ENCODE assay signal across 19 cellular contexts in genomic region chr11:130474637-130475400, GRCh38. TPM values are rescaled to one million over a fixed set of nuclear protein-coding genes. Genes with fewer than 3 reads are reported as not detected.
DNase-seq lines count a peak whose midpoint lies in the region; ATAC-seq and TF ChIP-seq lines count a peak whose summit lies in the region.
"Had no signal": no experiment of that assay in that cellular context is flagged by ENCODE, and none has a peak within 500 bp of the region (broad histone marks: within the 10 kb centered on the region; RNA-seq: fewer than 3 reads in every experiment).

No MANE protein-coding gene starts in this region.

- H3K27me3 ChIP-seq in breast epithelium (no peaks in the 10 kb centered on the region), body of pancreas (no peaks in the 10 kb centered on the region)

- CTCF ChIA-PET in MCF 10A (lab: Yijun Ruan, JAX) = interaction anchor here (0.6 to 1.3 kb wide), 2 partner anchors 18 to 40 kb away, joined by 4 to 5 read pairs; no protein-coding TSS in a partner anchor

- H3K36me3 ChIP-seq in breast epithelium (no peaks in the 10 kb centered on the region), body of pancreas (replicated peaks in 1 of 2; ENCODE audit: insufficient read depth in 1 of 2, low read depth in 2 of 2) (no peaks in the 10 kb centered on the region)

- POLR2A ChIA-PET in MCF 10A (lab: Yijun Ruan, JAX) = interaction anchor here (0.6 kb wide), 1 partner anchor 1947 kb away, joined by 3 read pairs; no protein-coding TSS in a partner anchor

- 87 to 91% methylated on average over 4 to 12 of the region's 12 CpGs for WGBS in body of pancreas, 2 donors

- no peak for DNase-seq in breast epithelium (ENCODE audit: low spot score in 2 of 2)
- no peak for DNase-seq in MCF 10A (ENCODE audit: unreplicated experiment)
- peak; percentile 82 for DNase-seq in SW480 (ENCODE audit: low spot score)
- peak; percentile 28 for DNase-seq in left lobe of liver (ENCODE audit: low spot score)
- DNase-seq in stimulated activated naive B cell treated with anti-CD40 and anti-IgM and Interleukin-4, amounts not matched to agents 10 μg/mL and 1 μg/mL and 100 μg/mL, for 72 hours = no peak
- no peak for DNase-seq in ureter (ENCODE audit: low spot score)
- no peak for DNase-seq in body of pancreas
- DNase-seq: COR-L47; NCI-H1092; NCI-H1694; NCI-H69; NK-92 treated with Interleukin-12 subunit alpha and Interleukin-12 subunit beta, amount 100 ng/mL, for 24 hours; OCI-M1 had no signal

- TF ChIP-seq CTCF in breast epithelium (IDR thresholded peaks at IDR 0.05) = no peak
- TF ChIP-seq CTCF in MCF 10A (IDR thresholded peaks at IDR 0.05; ENCODE audit: unreplicated experiment) = no peak
- no peak for TF ChIP-seq CTCF in body of pancreas (IDR thresholded peaks at IDR 0.05)

- H3K36me3 Mint-ChIP-seq in MCF 10A (ENCODE audit: insufficient read depth, unreplicated experiment) = no peaks in the 10 kb centered on the region
- H3K36me3 Mint-ChIP-seq in stimulated activated naive B cell treated with anti-CD40 and anti-IgM and Interleukin-4, amounts not matched to agents 10 μg/mL and 1 μg/mL and 100 μg/mL, for 72 hours = no peaks in the 10 kb centered on the region

- ATAC-seq in left lobe of liver (no peak), GM19035 (IDR thresholded peaks at IDR 0.05; ENCODE audit: unreplicated experiment) (no peak), body of pancreas (no peak)
- ATAC-seq in stimulated activated naive B cell treated with anti-CD40 and anti-IgM and Interleukin-4, amounts not matched to agents 10 μg/mL and 1 μg/mL and 100 μg/mL, for 72 hours (replicated peaks) = no peak
- ATAC-seq: GM12878 had no signal

- H3K27ac ChIP-seq in breast epithelium = peak overlapping the region; percentile 40 to 92
- H3K27ac ChIP-seq in body of pancreas = no peak overlapping the region
- H3K27ac ChIP-seq: C4-2B had no signal

- H3K4me3 ChIP-seq in breast epithelium (no peak overlapping the region), body of pancreas (no peak overlapping the region)
- H3K4me3 ChIP-seq: GM12878 had no signal

- H3K9me3 ChIP-seq in breast epithelium = no peaks in the 10 kb centered on the region
- no peaks in the 10 kb centered on the region for H3K9me3 ChIP-seq in body of pancreas

- no peaks in the 10 kb centered on the region for H3K4me1 Mint-ChIP-seq in MCF 10A (ENCODE audit: insufficient read depth, unreplicated experiment)
- no peaks in the 10 kb centered on the region for H3K4me1 Mint-ChIP-seq in stimulated activated naive B cell treated with anti-CD40 and anti-IgM and Interleukin-4, amounts not matched to agents 10 μg/mL and 1 μg/mL and 100 μg/mL, for 72 hours

- no TSS peak for BruUV-seq in MCF 10A (replicated peaks; lab: Mats Ljungman, UMichigan)

- no peak overlapping the region for H3K27ac Mint-ChIP-seq in MCF 10A (ENCODE audit: low read depth, unreplicated experiment)
- H3K27ac Mint-ChIP-seq in stimulated activated naive B cell treated with anti-CD40 and anti-IgM and Interleukin-4, amounts not matched to agents 10 μg/mL and 1 μg/mL and 100 μg/mL, for 72 hours = peak overlapping the region; percentile 47

- no peak overlapping the region for H3K4me3 Mint-ChIP-seq in MCF 10A (ENCODE audit: unreplicated experiment)
- H3K4me3 Mint-ChIP-seq in stimulated activated naive B cell treated with anti-CD40 and anti-IgM and Interleukin-4, amounts not matched to agents 10 μg/mL and 1 μg/mL and 100 μg/mL, for 72 hours = no peak overlapping the region

- no peaks in the 10 kb centered on the region for H3K9me3 Mint-ChIP-seq in MCF 10A (ENCODE audit: unreplicated experiment)
- H3K9me3 Mint-ChIP-seq in stimulated activated naive B cell treated with anti-CD40 and anti-IgM and Interleukin-4, amounts not matched to agents 10 μg/mL and 1 μg/mL and 100 μg/mL, for 72 hours = no peaks in the 10 kb centered on the region

- intact Hi-C loops in breast epithelium (cut with DNase I; ENCODE audit: low total_unique reads) = no loop called here
- intact Hi-C loops in MCF 10A (cut with micrococcal nuclease) = no loop called here
- intact Hi-C loops in body of pancreas (cut with DNase I) = no loop called here

- no peaks in the 10 kb centered on the region for H3K27me3 Mint-ChIP-seq in MCF 10A (ENCODE audit: insufficient read depth, unreplicated experiment)
- H3K27me3 Mint-ChIP-seq in stimulated activated naive B cell treated with anti-CD40 and anti-IgM and Interleukin-4, amounts not matched to agents 10 μg/mL and 1 μg/mL and 100 μg/mL, for 72 hours = no peaks in the 10 kb centered on the region

- no peak for TF ChIP-seq POLR2A in breast epithelium (IDR thresholded peaks at IDR 0.05)
- TF ChIP-seq POLR2A in body of pancreas (IDR thresholded peaks at IDR 0.05) = no peak

- peaks cover 0 to 10% of the 10 kb centered on the region in 2 donors for H3K4me1 ChIP-seq in breast epithelium
- H3K4me1 ChIP-seq in body of pancreas = no peaks in the 10 kb centered on the region

RNA-seq across cellular contexts. Expression of gene ADAMTS15, which starts 26.4 kb away (rescaled TPM):
- total RNA-seq in breast epithelium (10 to 100 TPM; 17.9 to 22.6 (median 21.9) TPM), MCF 10A (2022) (0.54 and 0.70 TPM in 2 replicates), left lobe of liver (0.15 TPM), ureter (5.9 TPM), body of pancreas (1 to 10 TPM in 1 of 2 donors, under 1 TPM in 1; 0.52 to 5.3 TPM)
- total RNA-seq: G401, GM12878 had no signal

RNA-seq across cellular contexts. Expression of gene ADAMTS8, which starts 46.4 kb away (rescaled TPM):
- 1 to 10 TPM in 1 of 3 donors, under 1 TPM in 2; 0.32 to 2.0 (median 0.44) TPM for total RNA-seq in breast epithelium
- total RNA-seq in MCF 10A (2022) = not detected in 2 replicates
- total RNA-seq in left lobe of liver = 0.15 TPM
- 1.2 TPM for total RNA-seq in ureter
- under 1 TPM in 1 of 2 donors, not detected in 1; 0.66 TPM for total RNA-seq in body of pancreas
- total RNA-seq: A172, G401, GM12878, HT1080 had no signal

Comparison
In these comparisons a context has a peak if more than half of its experiments do, and no peak if none do; other contexts are left out.
1. DNase-seq: peak in SW480 (single experiment) and left lobe of liver (single experiment); none in breast epithelium (0 of 2), MCF 10A (single experiment), stimulated activated naive B cell treated with anti-CD40 and anti-IgM and Interleukin-4, amounts not matched to agents 10 μg/mL and 1 μg/mL and 100 μg/mL, for 72 hours (single experiment), ureter (single experiment) and body of pancreas (0 of 4).
2. H3K27ac ChIP-seq: peak in breast epithelium (2 of 2); none in body of pancreas (0 of 4).